Comparison of ENCODE assay signal across 22 cellular contexts in the genomic region with DNA sequence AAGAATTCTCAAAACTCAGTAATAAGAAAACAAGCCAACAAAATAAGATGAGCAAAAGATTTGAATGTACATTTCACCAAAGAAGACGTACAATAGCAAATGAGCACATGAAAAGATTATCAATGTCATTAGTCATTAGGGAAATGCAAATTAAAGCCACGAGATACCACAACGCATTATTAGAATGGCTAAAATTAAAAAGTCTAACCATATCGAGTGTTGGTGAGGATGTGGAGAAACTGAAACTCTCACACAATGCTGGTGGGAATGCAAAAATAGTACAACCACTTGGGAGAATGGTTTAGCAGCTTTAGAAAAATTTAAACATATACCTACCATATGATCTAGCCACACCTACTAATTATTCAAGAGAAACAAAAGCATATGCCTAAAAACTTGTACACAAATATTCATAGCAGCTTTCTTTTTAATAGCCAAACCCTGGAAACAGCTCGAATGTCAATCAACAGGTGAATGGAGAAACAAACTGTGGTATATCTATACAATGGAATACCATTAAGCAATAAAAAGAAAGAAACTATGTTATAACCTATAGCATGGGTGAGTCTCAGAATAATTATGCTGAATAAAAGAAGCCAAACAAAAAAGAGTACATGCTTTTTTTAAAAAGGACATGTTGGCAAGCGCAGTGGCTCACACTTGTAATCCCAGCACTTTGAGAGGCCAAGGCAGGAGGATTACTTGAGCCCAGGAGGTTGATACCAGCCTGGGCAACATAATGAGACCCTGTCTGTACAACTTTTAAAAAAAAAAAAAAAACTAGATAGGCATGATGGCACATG.
"Had no signal": no experiment of that assay in that cellular context is flagged by ENCODE, and none has a peak within 500 bp of the region (broad histone marks: within the 10 kb centered on the region; RNA-seq: fewer than 3 reads in every experiment).

No MANE protein-coding gene starts in this region.

- H3K4me1 ChIP-seq: parathyroid adenoma, psoas muscle, sigmoid colon, stomach, thyroid gland, tibial nerve, upper lobe of left lung, vagina had no signal

- H3K4me2 ChIP-seq: neural progenitor cell had no signal

- H3K27ac ChIP-seq: neural progenitor cell, ovary, parathyroid adenoma, psoas muscle, sigmoid colon, stomach, thoracic aorta, thyroid gland, tibial nerve, upper lobe of left lung, vagina had no signal

- H3K79me2 ChIP-seq: parathyroid adenoma had no signal

- H3K36me3 ChIP-seq: neural progenitor cell, ovary, sigmoid colon, stomach, thoracic aorta, thyroid gland, upper lobe of left lung, vagina had no signal

- H3K9me3 ChIP-seq: thoracic aorta, thyroid gland, vagina had no signal

- H3K4me3 ChIP-seq: neural progenitor cell, ovary, psoas muscle, sigmoid colon, stomach, thoracic aorta, thyroid gland, tibial nerve, upper lobe of left lung, vagina had no signal

- H2AFZ ChIP-seq: neural progenitor cell, parathyroid adenoma had no signal

- H3K27me3 ChIP-seq: neural progenitor cell, ovary, sigmoid colon, stomach, thyroid gland, tibial nerve, upper lobe of left lung, vagina had no signal

- H3K9ac ChIP-seq: neural progenitor cell, parathyroid adenoma had no signal

- ATAC-seq: natural killer cell; psoas muscle; right cardiac atrium; stimulated activated effector memory CD8-positive, alpha-beta T cell treated with anti-CD3 and anti-CD28 coated beads, Interleukin-12 subunit alpha, Interleukin-12 subunit beta, amount 100 ng/mL, for 72 hours; stimulated activated naive B cell treated with anti-CD40 and anti-IgM and Interleukin-4, amounts not matched to agents 10 μg/mL and 1 μg/mL and 100 μg/mL, for 72 hours had no signal

- DNase-seq: natural killer cell; occipital lobe; ovary; sigmoid colon; stimulated activated CD4-positive, alpha-beta T cell treated with anti-CD3 and anti-CD28 coated beads, Interleukin-15, amount 100 ng/mL, for 24 hours; stimulated activated CD4-positive, alpha-beta T cell treated with anti-CD3 and anti-CD28 coated beads, Interleukin-2, amount 100 ng/mL, for 24 hours; stimulated activated CD4-positive, alpha-beta T cell treated with anti-CD3 and anti-CD28 coated beads, Interleukin-2, amount 100 ng/mL, for 48 hours; stimulated activated CD4-positive, alpha-beta T cell treated with anti-CD3 and anti-CD28 coated beads, Interleukin-4, amount 100 ng/mL, for 24 hours; stimulated activated naive B cell treated with anti-CD40 and anti-IgM and Interleukin-4, amounts not matched to agents 10 μg/mL and 1 μg/mL and 100 μg/mL, for 72 hours; stimulated activated naive CD4-positive, alpha-beta T cell treated with Interleukin-2 at 50 U/mL for 16 hours; stomach; thyroid gland; trophoblast cell had no signal
